20 cellular contexts compared by ENCODE assay signal in the genomic region with DNA sequence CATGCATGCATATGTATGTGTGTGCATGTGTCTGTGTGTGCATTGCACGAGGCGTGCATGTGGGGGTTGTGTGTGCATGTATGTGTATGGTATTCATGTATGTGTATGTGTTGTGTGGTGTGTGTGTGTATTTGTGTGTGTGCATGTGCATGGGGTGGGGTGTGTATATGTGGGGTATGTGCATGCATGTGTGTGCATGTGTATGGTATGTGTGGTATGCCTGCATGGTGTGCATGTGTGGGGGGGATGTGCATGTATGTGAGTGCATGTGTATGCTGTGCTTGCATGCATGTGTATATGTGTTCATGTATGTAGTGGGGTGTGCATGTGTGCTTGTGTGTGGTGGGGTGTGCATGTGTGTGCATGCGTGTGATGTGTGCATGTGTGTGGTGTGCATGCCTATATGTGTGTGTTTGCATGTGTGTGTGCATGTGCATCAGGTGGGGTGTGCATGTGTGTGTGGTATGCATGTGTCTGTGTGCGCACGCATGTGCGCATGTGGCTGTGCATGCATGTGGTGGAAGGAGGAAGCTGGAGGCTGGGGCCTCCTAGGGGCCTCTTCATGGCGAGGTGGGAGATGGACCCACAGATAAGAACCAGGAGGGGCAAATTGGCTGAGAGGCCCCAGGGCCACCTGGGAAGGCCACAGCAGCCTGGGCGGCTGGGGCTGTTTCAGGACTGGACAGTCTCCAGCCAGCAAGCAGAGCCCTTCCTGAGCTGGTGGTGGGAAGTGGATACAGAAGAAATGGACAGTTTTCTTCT. TPM values are rescaled to one million over a fixed set of nuclear protein-coding genes. Genes with fewer than 3 reads are reported as not detected.
"Had no signal": no experiment of that assay in that cellular context is flagged by ENCODE, and none has a peak within 500 bp of the region (broad histone marks: within the 10 kb centered on the region; RNA-seq: fewer than 3 reads in every experiment).

No MANE protein-coding gene starts in this region.

- FAIRE-seq: keratinocyte had no signal

- H3K36me3 Mint-ChIP-seq: activated naive CD4-positive, alpha-beta T cell treated with anti-CD3 and anti-CD28 coated beads, Interleukin-2, amount 50 U/mL, for 72 hours; stimulated activated memory B cell treated with anti-CD40 and anti-IgM and Interleukin-4, amounts not matched to agents 10 μg/mL and 1 μg/mL and 100 μg/mL, for 72 hours had no signal

- H3K27ac Mint-ChIP-seq: activated CD4-positive, alpha-beta T cell treated with anti-CD3 and anti-CD28 coated beads for 36 hours; activated naive CD4-positive, alpha-beta T cell treated with anti-CD3 and anti-CD28 coated beads, Interleukin-2, amount 50 U/mL, for 72 hours; stimulated activated memory B cell treated with anti-CD40 and anti-IgM and Interleukin-4, amounts not matched to agents 10 μg/mL and 1 μg/mL and 100 μg/mL, for 72 hours had no signal

- H3K4me1 Mint-ChIP-seq: activated CD4-positive, alpha-beta T cell treated with anti-CD3 and anti-CD28 coated beads for 36 hours; stimulated activated memory B cell treated with anti-CD40 and anti-IgM and Interleukin-4, amounts not matched to agents 10 μg/mL and 1 μg/mL and 100 μg/mL, for 72 hours had no signal

- H3K4me3 Mint-ChIP-seq: activated CD4-positive, alpha-beta T cell treated with anti-CD3 and anti-CD28 coated beads for 36 hours; neural crest cell; stimulated activated memory B cell treated with anti-CD40 and anti-IgM and Interleukin-4, amounts not matched to agents 10 μg/mL and 1 μg/mL and 100 μg/mL, for 72 hours had no signal

- H3K4me1 ChIP-seq: foreskin keratinocyte, spleen had no signal

- H3K27ac ChIP-seq: dorsolateral prefrontal cortex, epithelial cell of prostate, foreskin keratinocyte, ovary, spleen, thoracic aorta had no signal

- H3K9me3 Mint-ChIP-seq: neural crest cell had no signal

- ATAC-seq: activated CD4-positive, alpha-beta T cell treated with anti-CD3 and anti-CD28 coated beads for 36 hours; activated naive CD4-positive, alpha-beta T cell treated with anti-CD3 and anti-CD28 coated beads, Interleukin-2, amount 50 U/mL, for 72 hours; foreskin keratinocyte; stimulated activated memory B cell treated with anti-CD40 and anti-IgM and Interleukin-4, amounts not matched to agents 10 μg/mL and 1 μg/mL and 100 μg/mL, for 72 hours had no signal

- H3K36me3 ChIP-seq: ovary, spleen, thoracic aorta had no signal

- H3K9me3 ChIP-seq: ovary, spleen, thoracic aorta had no signal

- DNase-seq: activated CD4-positive, alpha-beta T cell treated with anti-CD3 and anti-CD28 coated beads for 36 hours; activated CD4-positive, alpha-beta T cell treated with anti-CD3 and anti-CD28 coated beads, Interleukin-2, amount 50 U/mL, for 48 hours; activated gamma-delta T cell; foreskin keratinocyte; hippocampal formation; mammary epithelial cell; ovary; stimulated activated CD4-positive, alpha-beta T cell treated with anti-CD3 and anti-CD28 coated beads, Interleukin-4, amount 100 ng/mL, for 4 hours had no signal

- H3K27me3 ChIP-seq: ovary had no signal

- H3K4me3 ChIP-seq: dorsolateral prefrontal cortex, ovary, spleen, thoracic aorta had no signal

RNA-seq across cellular contexts. Expression of gene WNT3A, which starts 39.8 kb away (rescaled TPM):
- total RNA-seq: activated CD4-positive, alpha-beta T cell treated with anti-CD3 and anti-CD28 coated beads for 36 hours; dorsolateral prefrontal cortex; fibroblast of lung; mammary epithelial cell; mononuclear cell; neural crest cell; ovary; spleen; T-helper 2 cell treated with Interferon-gamma antibody and Interleukin-4, amounts not matched to agents 100 ng/mL and 5 ng/mL, for 36 hours; thoracic aorta; urinary bladder had no signal
- polyA plus RNA-seq: fibroblast of lung, ovary, spleen, urinary bladder had no signal
